12 cellular contexts compared by ENCODE assay signal in genomic region chr9:136075881-136076678, GRCh38. TPM values are rescaled to one million over a fixed set of nuclear protein-coding genes. Genes with fewer than 3 reads are reported as not detected.
DNase-seq lines count a peak whose midpoint lies in the region; ATAC-seq and TF ChIP-seq lines count a peak whose summit lies in the region.
"Had no signal": no experiment of that assay in that cellular context is flagged by ENCODE, and none has a peak within 500 bp of the region (broad histone marks: within the 10 kb centered on the region; RNA-seq: fewer than 3 reads in every experiment).

No MANE protein-coding gene starts in this region.

- peak overlapping the region; percentile 75 for H3K27ac Mint-ChIP-seq in T-helper 17 cell
- H3K27ac Mint-ChIP-seq in endothelial cell (ENCODE audit: unreplicated experiment), result no peak overlapping the region
- H3K27ac Mint-ChIP-seq: activated CD8-positive, alpha-beta memory T cell treated with anti-CD3 and anti-CD28 coated beads, Interleukin-2, amount 10 ng/mL, durations not matched to agents 7 days and 5 days had no signal

- peaks cover 10 to 39% (median 25%) of the 10 kb centered on the region in 9 donors for H3K4me1 ChIP-seq in heart right ventricle
- peaks cover 3 to 15% of the 10 kb centered on the region in 2 donors for H3K4me1 ChIP-seq in lung (ENCODE audit: control insufficient read depth in 2 of 2, insufficient read depth in 2 of 2, low read length in 2 of 2)

- H3K27ac ChIP-seq in heart right ventricle, result peak overlapping the region in 1 of 10 donors; percentile 42
- H3K27ac ChIP-seq in lung (ENCODE audit: low read depth in 1 of 2, low read length in 1 of 2), result no peak overlapping the region
- H3K27ac ChIP-seq: Peyer's patch had no signal

- no peak for ATAC-seq in left ventricle myocardium superior
- ATAC-seq in heart right ventricle, result no peak
- ATAC-seq in T-helper 17 cell, result no peak
- ATAC-seq in lung (ENCODE audit: insufficient read depth, low FRiP score), result peak; percentile 51
- no peak for ATAC-seq in GM18858 (IDR thresholded peaks at IDR 0.05; ENCODE audit: unreplicated experiment)
- ATAC-seq: activated CD8-positive, alpha-beta memory T cell treated with anti-CD3 and anti-CD28 coated beads, Interleukin-2, amount 10 ng/mL, durations not matched to agents 7 days and 5 days; left lung had no signal

- TF ChIP-seq CTCF in heart right ventricle (IDR thresholded peaks at IDR 0.05), result no peak
- no peak for TF ChIP-seq CTCF in lung (IDR thresholded peaks at IDR 0.05; ENCODE audit: control extremely low read depth, extremely low read depth)
- no peak for TF ChIP-seq CTCF in endothelial cell (IDR thresholded peaks at IDR 0.05; ENCODE audit: unreplicated experiment)

- 83 to 88% methylated on average over 26 of the region's 26 CpGs for WGBS in heart right ventricle, 2 donors
- WGBS in lung, 2 donors, result 36 to 70% methylated on average over 26 of the region's 26 CpGs

- peaks cover 0 to 18% (median 0%) of the 10 kb centered on the region in 9 donors for H3K36me3 ChIP-seq in heart right ventricle
- peaks cover 0 to 11% of the 10 kb centered on the region in 2 donors for H3K36me3 ChIP-seq in lung (ENCODE audit: control insufficient read depth in 2 of 2, insufficient read depth in 2 of 2, low read length in 2 of 2)

- H3K4me3 Mint-ChIP-seq in T-helper 17 cell (peak overlapping the region; percentile 31), endothelial cell (ENCODE audit: unreplicated experiment) (no peak overlapping the region)
- H3K4me3 Mint-ChIP-seq: activated CD8-positive, alpha-beta memory T cell treated with anti-CD3 and anti-CD28 coated beads, Interleukin-2, amount 10 ng/mL, durations not matched to agents 7 days and 5 days had no signal

- intact Hi-C loops in left ventricle myocardium superior (cut with micrococcal nuclease) (no loop called here), heart right ventricle (cut with DNase I) (no loop called here)

- H3K36me3 Mint-ChIP-seq in T-helper 17 cell (ENCODE audit: low read depth) (no peaks in the 10 kb centered on the region), endothelial cell (ENCODE audit: low read depth, unreplicated experiment) (peaks cover 3% of the 10 kb centered on the region)
- H3K36me3 Mint-ChIP-seq: activated CD8-positive, alpha-beta memory T cell treated with anti-CD3 and anti-CD28 coated beads, Interleukin-2, amount 10 ng/mL, durations not matched to agents 7 days and 5 days had no signal

- no peaks in the 10 kb centered on the region for H3K27me3 Mint-ChIP-seq in T-helper 17 cell
- no peaks in the 10 kb centered on the region for H3K27me3 Mint-ChIP-seq in endothelial cell (ENCODE audit: unreplicated experiment)
- H3K27me3 Mint-ChIP-seq: activated CD8-positive, alpha-beta memory T cell treated with anti-CD3 and anti-CD28 coated beads, Interleukin-2, amount 10 ng/mL, durations not matched to agents 7 days and 5 days had no signal

- H3K4me3 ChIP-seq in heart right ventricle (peak overlapping the region in 1 of 10 donors; percentile 9), lung (no peak overlapping the region)
- H3K4me3 ChIP-seq: left lung, Peyer's patch had no signal

- peaks cover 19% of the 10 kb centered on the region for H3K4me1 Mint-ChIP-seq in T-helper 17 cell
- H3K4me1 Mint-ChIP-seq in endothelial cell (ENCODE audit: unreplicated experiment), result no peaks in the 10 kb centered on the region

- no peaks in the 10 kb centered on the region for H3K27me3 ChIP-seq in heart right ventricle
- no peaks in the 10 kb centered on the region for H3K27me3 ChIP-seq in lung (ENCODE audit: control insufficient read depth, insufficient read depth)
- H3K27me3 ChIP-seq: left lung, Peyer's patch had no signal

- no peaks in the 10 kb centered on the region for H3K9me3 Mint-ChIP-seq in endothelial cell (ENCODE audit: unreplicated experiment)

- H3K9me3 ChIP-seq in heart right ventricle (no peaks in the 10 kb centered on the region), T-helper 17 cell (ENCODE audit: control insufficient read depth, low read length, poor library complexity, severe bottlenecking) (no peaks in the 10 kb centered on the region), lung (ENCODE audit: control insufficient read depth in 2 of 2, insufficient read depth in 1 of 2, low read length in 1 of 2) (no peaks in the 10 kb centered on the region)
- H3K9me3 ChIP-seq: left lung, Peyer's patch had no signal

- DNase-seq in left ventricle myocardium superior, result peak; percentile 30
- no peak for DNase-seq in heart right ventricle
- no peak for DNase-seq in T-helper 17 cell
- DNase-seq in lung (ENCODE audit: low spot score), result no peak
- DNase-seq in endothelial cell (ENCODE audit: low spot score), result no peak
- DNase-seq in NCI-H526 treated with DMSO at 0.1 percent for 48 hours (lab: John Stamatoyannopoulos, UW), result no peak
- no peak for DNase-seq in C1 segment of cervical spinal cord (lab: John Stamatoyannopoulos, UW)
- DNase-seq: activated CD8-positive, alpha-beta memory T cell treated with anti-CD3 and anti-CD28 coated beads, Interleukin-2, amount 10 ng/mL, durations not matched to agents 7 days and 5 days; Peyer's patch; stimulated activated CD8-positive, alpha-beta memory T cell treated with anti-CD3 and anti-CD28 coated beads, Interleukin-4, amount 100 ng/mL, for 48 hours had no signal

RNA-seq across cellular contexts. Expression of gene NACC2, which starts 19.0 kb away (rescaled TPM):
- total RNA-seq in left ventricle myocardium superior (39.1 TPM), heart right ventricle (10 to 100 TPM; 32.0 to 55.1 (median 41.1) TPM), T-helper 17 cell (1 to 10 TPM; 5.8 to 5.9 TPM), lung (10 to 100 TPM in 1 of 2 donors, 1 to 10 TPM in 1; 5.9 to 32.7 TPM), endothelial cell (ENCODE audit: unreplicated experiment) (9.6 TPM)
- polyA plus RNA-seq in heart right ventricle (10 to 100 TPM; 15.6 to 16.5 TPM), lung (10 to 100 TPM in 1 of 2 donors, 1 to 10 TPM in 1; 9.1 to 12.0 TPM)

RNA-seq across cellular contexts. Expression of gene TMEM250, which starts 42.6 kb away (rescaled TPM):
- total RNA-seq in left ventricle myocardium superior (16.6 TPM), heart right ventricle (10 to 100 TPM; 12.7 to 24.3 (median 15.4) TPM), T-helper 17 cell (10 to 100 TPM; 17.9 to 21.8 TPM), lung (10 to 100 TPM; 13.0 to 47.9 TPM), endothelial cell (ENCODE audit: unreplicated experiment) (33.6 TPM)
- polyA plus RNA-seq in heart right ventricle (10 to 100 TPM in 1 of 2 donors, 1 to 10 TPM in 1; 9.7 to 26.4 TPM), lung (10 to 100 TPM; 18.6 to 35.8 TPM)
